ENCODE assay signal across 1 cellular context in the genomic region with DNA sequence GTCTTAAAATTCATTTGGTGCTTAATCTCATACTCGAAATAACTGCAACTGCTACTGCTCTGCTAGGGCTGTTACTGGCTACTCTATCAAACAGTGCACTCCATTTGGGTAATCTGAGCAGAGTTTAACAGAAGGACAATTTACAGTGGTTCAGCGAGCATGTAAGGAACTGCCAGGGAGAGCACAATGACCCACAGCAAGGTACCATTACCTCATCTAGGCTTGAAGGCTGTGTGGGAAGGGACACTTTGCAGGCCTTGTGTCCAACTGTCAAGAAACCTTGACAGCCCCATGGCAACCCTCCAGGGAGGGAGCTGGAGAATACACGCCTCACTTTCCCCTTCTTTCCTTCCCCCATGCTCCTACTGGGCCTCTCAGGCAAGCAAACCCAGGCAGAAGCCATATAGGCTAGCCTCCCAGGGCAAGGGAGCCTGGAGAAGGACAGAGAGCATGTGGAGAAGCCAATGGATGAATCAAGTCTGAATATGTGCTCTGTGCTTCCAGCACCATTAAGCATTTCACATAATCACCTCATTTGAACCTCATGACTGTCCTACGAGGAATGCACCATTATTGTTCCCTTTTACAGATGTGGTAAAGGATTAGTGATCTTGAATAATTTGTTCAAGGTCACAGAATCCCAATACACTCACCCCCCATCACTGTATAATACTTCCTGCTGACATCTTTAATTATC.
A peak's percentile ranks its signal among the peaks of the same experiment; 100 is the strongest.
TF ChIP-seq lines count a peak whose summit lies in the region.

No MANE protein-coding gene starts in this region.

TF ChIP-seq in GM12878, 131 proteins besides CTCF, POLR2A, EP300 and RAD21:
- 0 out of 2 replicates have a peak, but pooled peaks have one; percentile 4 for TF ChIP-seq RUNX3 (IDR thresholded peaks at IDR 0.05; ENCODE audit: low read length)
- no peak for TF ChIP-seq TCF12 (IDR thresholded peaks at IDR 0.05; ENCODE audit: low read depth, low read length)
